ENCODE assay signal across 14 cellular contexts in genomic region chr16:85375282-85375681, GRCh38.
DNase-seq lines count a peak whose midpoint lies in the region; ATAC-seq and TF ChIP-seq lines count a peak whose summit lies in the region.
"Had no signal": no experiment of that assay in that cellular context is flagged by ENCODE, and none has a peak within 500 bp of the region (broad histone marks: within the 10 kb centered on the region; RNA-seq: fewer than 3 reads in every experiment).

No MANE protein-coding gene starts in this region.

- DNase-seq in ascending aorta (ENCODE audit: low spot score in 2 of 2): no peak
- no peak for DNase-seq in stomach
- no peak for DNase-seq in tibial nerve (ENCODE audit: low spot score in 2 of 2)
- DNase-seq in HCEC 1CT: no peak
- no peak for DNase-seq in heart right ventricle
- DNase-seq: BE2C; CD4-positive, alpha-beta memory T cell; DMS79; HFFc6 had no signal

- intact Hi-C loops in ascending aorta (cut with DNase I): no loop called here
- intact Hi-C loops in stomach (cut with DNase I; ENCODE audit: low total_unique reads): no loop called here
- intact Hi-C loops in heart right ventricle (cut with DNase I): no loop called here

- H3K27ac ChIP-seq in ascending aorta (peak overlapping the region; percentile 81 to 88), muscle layer of colon (ENCODE audit: low read depth, low read length) (peak overlapping the region; percentile 66), stomach (peak overlapping the region in 3 of 5 donors; percentile 55 to 79 (median 74)), tibial nerve (peak overlapping the region in 3 of 4 donors; percentile 7 to 77 (median 68)), heart right ventricle (no peak overlapping the region)
- H3K27ac ChIP-seq: A549 had no signal

- 85 to 95% (median 88%) methylated on average over 5 to 8 of the region's 8 CpGs for WGBS in stomach, 5 donors
- WGBS in tibial nerve, 2 donors: 86 to 90% methylated on average over 8 of the region's 8 CpGs
- WGBS in heart right ventricle, 2 donors: 97 to 98% methylated on average over 8 of the region's 8 CpGs

- no peaks in the 10 kb centered on the region for H3K36me3 ChIP-seq in ascending aorta
- H3K36me3 ChIP-seq in muscle layer of colon (ENCODE audit: insufficient read depth, low read length): no peaks in the 10 kb centered on the region
- no peaks in the 10 kb centered on the region for H3K36me3 ChIP-seq in stomach
- H3K36me3 ChIP-seq in tibial nerve: no peaks in the 10 kb centered on the region
- H3K36me3 ChIP-seq in heart right ventricle: no peaks in the 10 kb centered on the region
- H3K36me3 ChIP-seq: BE2C, HAP-1 had no signal

- no peaks in the 10 kb centered on the region for H3K27me3 ChIP-seq in ascending aorta
- no peaks in the 10 kb centered on the region for H3K27me3 ChIP-seq in muscle layer of colon (ENCODE audit: control insufficient read depth in 1 of 2, insufficient read depth in 2 of 2, low read length in 2 of 2)
- H3K27me3 ChIP-seq in stomach: no peaks in the 10 kb centered on the region
- no peaks in the 10 kb centered on the region for H3K27me3 ChIP-seq in tibial nerve
- H3K27me3 ChIP-seq in heart right ventricle: no peaks in the 10 kb centered on the region
- H3K27me3 ChIP-seq: BE2C had no signal

- no peak overlapping the region for H3K9ac ChIP-seq in muscle layer of colon (ENCODE audit: low read length)

- H3K4me3 ChIP-seq in ascending aorta (no peak overlapping the region), muscle layer of colon (ENCODE audit: low read depth in 1 of 2, low read length in 2 of 2) (no peak overlapping the region), stomach (no peak overlapping the region), tibial nerve (no peak overlapping the region), heart right ventricle (no peak overlapping the region)
- H3K4me3 ChIP-seq: A549, GM12878, HAP-1 had no signal

- TF ChIP-seq CTCF in ascending aorta (IDR thresholded peaks at IDR 0.05): no peak
- TF ChIP-seq CTCF in stomach (IDR thresholded peaks at IDR 0.05): no peak
- TF ChIP-seq CTCF in tibial nerve (IDR thresholded peaks at IDR 0.05): no peak
- no peak for TF ChIP-seq CTCF in heart right ventricle (IDR thresholded peaks at IDR 0.05)

- TF ChIP-seq EP300 in stomach (IDR thresholded peaks at IDR 0.05): no peak
- no peak for TF ChIP-seq EP300 in tibial nerve (IDR thresholded peaks at IDR 0.05)

- ATAC-seq in GM18870 (IDR thresholded peaks at IDR 0.05; ENCODE audit: unreplicated experiment) (no peak), heart right ventricle (no peak)
- ATAC-seq: A549, GM12878 had no signal

- peaks cover 23 to 62% of the 10 kb centered on the region in 2 donors for H3K4me1 ChIP-seq in ascending aorta
- H3K4me1 ChIP-seq in muscle layer of colon (ENCODE audit: insufficient read depth, low read length): peaks cover 76% of the 10 kb centered on the region
- peaks cover 56 to 92% (median 76%) of the 10 kb centered on the region in 4 donors for H3K4me1 ChIP-seq in stomach
- H3K4me1 ChIP-seq in tibial nerve: peaks cover 0 to 99% (median 46%) of the 10 kb centered on the region in 4 donors
- H3K4me1 ChIP-seq in heart right ventricle: peaks cover 4 to 57% (median 38%) of the 10 kb centered on the region in 9 donors
- H3K4me1 ChIP-seq: HAP-1 had no signal

- no peak for TF ChIP-seq POLR2A in stomach (IDR thresholded peaks at IDR 0.05)
- no peak for TF ChIP-seq POLR2A in tibial nerve (IDR thresholded peaks at IDR 0.05)

- no peaks in the 10 kb centered on the region for H3K9me3 ChIP-seq in ascending aorta
- no peaks in the 10 kb centered on the region for H3K9me3 ChIP-seq in muscle layer of colon (ENCODE audit: low read length)
- H3K9me3 ChIP-seq in stomach: no peaks in the 10 kb centered on the region
- no peaks in the 10 kb centered on the region for H3K9me3 ChIP-seq in tibial nerve
- no peaks in the 10 kb centered on the region for H3K9me3 ChIP-seq in heart right ventricle
- H3K9me3 ChIP-seq: A549, BE2C, HAP-1 had no signal

Comparison
In these comparisons a context has a peak if more than half of its experiments do, and no peak if none do; other contexts are left out.
1. H3K27ac ChIP-seq: peak in ascending aorta (2 of 2), muscle layer of colon (single experiment), stomach (3 of 5) and tibial nerve (3 of 4); none in heart right ventricle (0 of 10).